Comparison of ENCODE assay signal across 1 cellular context in the genomic region with DNA sequence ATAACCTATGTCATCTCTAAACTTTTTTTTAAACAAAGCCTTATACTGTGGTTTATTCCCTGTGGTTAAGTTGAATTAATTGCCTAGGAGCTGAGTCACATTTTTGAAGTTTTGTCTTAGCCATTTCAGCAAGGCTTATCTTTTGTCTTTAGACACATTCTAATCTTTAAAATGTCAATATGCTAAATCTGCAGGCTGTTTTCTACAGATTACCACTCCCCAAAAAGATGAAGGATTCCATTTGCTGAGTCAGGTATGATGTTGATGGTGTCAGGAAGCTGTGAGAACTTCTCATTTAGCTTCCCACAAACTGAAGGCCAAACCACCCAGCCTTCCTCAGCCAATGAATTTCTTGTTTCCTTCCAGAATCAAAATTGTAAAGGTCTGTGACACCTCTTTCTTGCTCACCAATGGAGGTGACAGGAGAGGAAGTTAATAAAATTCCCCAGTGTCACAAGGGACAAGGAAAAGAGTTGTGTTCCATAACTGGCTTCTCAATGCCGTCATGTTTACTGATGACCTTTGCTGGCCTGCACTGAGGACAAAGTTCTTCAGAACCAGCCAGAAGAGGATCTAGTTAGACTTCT.
TF ChIP-seq lines count a peak whose summit lies in the region.

No MANE protein-coding gene starts in this region.

TF ChIP-seq in SK-N-SH treated with all-trans-retinoic acid at 6 μM for 48 hours, 23 proteins besides CTCF, POLR2A, EP300 and RAD21 (continued from another document):
- TF ChIP-seq, protein P1, sequence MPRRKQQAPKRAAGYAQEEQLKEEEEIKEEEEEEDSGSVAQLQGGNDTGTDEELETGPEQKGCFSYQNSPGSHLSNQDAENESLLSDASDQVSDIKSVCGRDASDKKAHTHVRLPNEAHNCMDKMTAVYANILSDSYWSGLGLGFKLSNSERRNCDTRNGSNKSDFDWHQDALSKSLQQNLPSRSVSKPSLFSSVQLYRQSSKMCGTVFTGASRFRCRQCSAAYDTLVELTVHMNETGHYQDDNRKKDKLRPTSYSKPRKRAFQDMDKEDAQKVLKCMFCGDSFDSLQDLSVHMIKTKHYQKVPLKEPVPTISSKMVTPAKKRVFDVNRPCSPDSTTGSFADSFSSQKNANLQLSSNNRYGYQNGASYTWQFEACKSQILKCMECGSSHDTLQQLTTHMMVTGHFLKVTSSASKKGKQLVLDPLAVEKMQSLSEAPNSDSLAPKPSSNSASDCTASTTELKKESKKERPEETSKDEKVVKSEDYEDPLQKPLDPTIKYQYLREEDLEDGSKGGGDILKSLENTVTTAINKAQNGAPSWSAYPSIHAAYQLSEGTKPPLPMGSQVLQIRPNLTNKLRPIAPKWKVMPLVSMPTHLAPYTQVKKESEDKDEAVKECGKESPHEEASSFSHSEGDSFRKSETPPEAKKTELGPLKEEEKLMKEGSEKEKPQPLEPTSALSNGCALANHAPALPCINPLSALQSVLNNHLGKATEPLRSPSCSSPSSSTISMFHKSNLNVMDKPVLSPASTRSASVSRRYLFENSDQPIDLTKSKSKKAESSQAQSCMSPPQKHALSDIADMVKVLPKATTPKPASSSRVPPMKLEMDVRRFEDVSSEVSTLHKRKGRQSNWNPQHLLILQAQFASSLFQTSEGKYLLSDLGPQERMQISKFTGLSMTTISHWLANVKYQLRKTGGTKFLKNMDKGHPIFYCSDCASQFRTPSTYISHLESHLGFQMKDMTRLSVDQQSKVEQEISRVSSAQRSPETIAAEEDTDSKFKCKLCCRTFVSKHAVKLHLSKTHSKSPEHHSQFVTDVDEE (CRISPR knock-in tag; IDR thresholded peaks at IDR 0.05): no peak
- no peak for TF ChIP-seq CREB5 (CRISPR knock-in tag; IDR thresholded peaks at IDR 0.05; ENCODE audit: low read depth)
- TF ChIP-seq, protein P2, sequence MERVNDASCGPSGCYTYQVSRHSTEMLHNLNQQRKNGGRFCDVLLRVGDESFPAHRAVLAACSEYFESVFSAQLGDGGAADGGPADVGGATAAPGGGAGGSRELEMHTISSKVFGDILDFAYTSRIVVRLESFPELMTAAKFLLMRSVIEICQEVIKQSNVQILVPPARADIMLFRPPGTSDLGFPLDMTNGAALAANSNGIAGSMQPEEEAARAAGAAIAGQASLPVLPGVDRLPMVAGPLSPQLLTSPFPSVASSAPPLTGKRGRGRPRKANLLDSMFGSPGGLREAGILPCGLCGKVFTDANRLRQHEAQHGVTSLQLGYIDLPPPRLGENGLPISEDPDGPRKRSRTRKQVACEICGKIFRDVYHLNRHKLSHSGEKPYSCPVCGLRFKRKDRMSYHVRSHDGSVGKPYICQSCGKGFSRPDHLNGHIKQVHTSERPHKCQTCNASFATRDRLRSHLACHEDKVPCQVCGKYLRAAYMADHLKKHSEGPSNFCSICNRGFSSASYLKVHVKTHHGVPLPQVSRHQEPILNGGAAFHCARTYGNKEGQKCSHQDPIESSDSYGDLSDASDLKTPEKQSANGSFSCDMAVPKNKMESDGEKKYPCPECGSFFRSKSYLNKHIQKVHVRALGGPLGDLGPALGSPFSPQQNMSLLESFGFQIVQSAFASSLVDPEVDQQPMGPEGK (CRISPR knock-in tag; IDR thresholded peaks at IDR 0.05; ENCODE audit: borderline replicate concordance): no peak
